22 cellular contexts compared by ENCODE assay signal in the genomic region with DNA sequence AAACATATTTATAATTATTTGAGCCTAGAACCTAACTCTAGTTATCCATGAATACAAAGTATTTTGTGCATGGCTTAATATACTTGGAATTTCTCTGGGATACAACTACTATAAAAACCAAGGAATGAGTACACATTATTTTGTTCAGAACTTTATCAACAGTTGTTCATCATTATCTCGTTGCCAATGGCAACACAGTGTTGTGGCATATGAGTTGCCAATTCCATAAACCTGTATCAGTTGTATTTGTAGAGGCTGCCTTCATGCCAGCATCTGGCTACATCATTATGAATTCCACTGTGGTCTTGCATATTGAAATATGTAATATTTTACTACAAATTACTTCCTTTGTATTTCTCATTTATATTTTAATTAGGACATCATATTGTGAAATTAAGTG.
"Had no signal": no experiment of that assay in that cellular context is flagged by ENCODE, and none has a peak within 500 bp of the region (broad histone marks: within the 10 kb centered on the region; RNA-seq: fewer than 3 reads in every experiment).

No MANE protein-coding gene starts in this region.

- H3K4me2 ChIP-seq: KMS-11, SK-N-SH had no signal

- ATAC-seq: HepG2 had no signal

- H3K9ac ChIP-seq: KMS-11, SK-N-SH had no signal

- H3K9me3 ChIP-seq: SK-N-SH had no signal

- H3K27ac ChIP-seq: KMS-11 had no signal

- DNase-seq: IMR-90, Kasumi-1, MV-4-11, NCI-H1048, NCI-H1105, NCI-H1436 treated with DMSO at 0.1 percent for 48 hours, NCI-H1694, NCI-H187 treated with DMSO at 0.1 percent for 48 hours, NCI-H2029 treated with DMSO at 0.1 percent for 48 hours, NCI-H2171, NCI-H226, NCI-H446, NCI-H510A, NCI-H524 treated with DMSO at 0.1 percent for 48 hours, NCI-H69, NCI-H774, RPMI8226, SHP77, SK-N-SH, SW 1271 had no signal
